Comparison of ENCODE assay signal across 11 cellular contexts in genomic region chr18:66219817-66220216, GRCh38.
"Had no signal": no experiment of that assay in that cellular context is flagged by ENCODE, and none has a peak within 500 bp of the region (broad histone marks: within the 10 kb centered on the region; RNA-seq: fewer than 3 reads in every experiment).

No MANE protein-coding gene starts in this region.

- H3K36me3 ChIP-seq: HAP-1 had no signal

- H3K4me3 ChIP-seq: GM23248, GM23338, HAP-1 had no signal

- H3K4me1 ChIP-seq: HAP-1 had no signal

- H3K9me3 ChIP-seq: HAP-1 had no signal

- DNase-seq: GM23248, GOT3, H7, H9, HCEC 1CT, HFFc6 had no signal

- FAIRE-seq: H1, H54 had no signal

- H3K27ac ChIP-seq: GM23248 had no signal

- ATAC-seq: GM23338, HCT116 had no signal

- H3K4me2 ChIP-seq: GM23338 had no signal
